Comparison of ENCODE assay signal across 15 cellular contexts in genomic region chr2:72035518-72036172, GRCh38.
DNase-seq lines count a peak whose midpoint lies in the region; ATAC-seq and TF ChIP-seq lines count a peak whose summit lies in the region.
"Had no signal": no experiment of that assay in that cellular context is flagged by ENCODE, and none has a peak within 500 bp of the region (broad histone marks: within the 10 kb centered on the region; RNA-seq: fewer than 3 reads in every experiment).

No MANE protein-coding gene starts in this region.

- DNase-seq in right atrium auricular region (ENCODE audit: low spot score) (peak; percentile 55), Right ventricle myocardium superior (no peak), WTC11 (ENCODE audit: low spot score) (no peak), fibroblast of pulmonary artery (ENCODE audit: low read depth) (peak; percentile 5), cerebellar cortex (ENCODE audit: low spot score) (no peak), caudate nucleus (lab: John Stamatoyannopoulos, UW) (no peak), NCI-H69 (lab: John Stamatoyannopoulos, UW) (no peak), T-helper 2 cell (no peak)
- DNase-seq: activated T-cell treated with anti-CD3 and anti-CD28 coated beads for 4 hours; NCI-H1930; stimulated activated CD4-positive, alpha-beta T cell treated with anti-CD3 and anti-CD28 coated beads, Interleukin-15, amount 100 ng/mL, for 24 hours; testis had no signal

- H3K4me3 ChIP-seq in right atrium auricular region = no peak overlapping the region
- H3K4me3 ChIP-seq in fibroblast of pulmonary artery (replicated peaks; ENCODE audit: low read depth, low read length) = no peak overlapping the region
- H3K4me3 ChIP-seq: gastroesophageal sphincter, GM12878, testis had no signal

- no peaks in the 10 kb centered on the region for H3K27me3 Mint-ChIP-seq in WTC11 (ENCODE audit: low read depth)
- H3K27me3 Mint-ChIP-seq: dendritic cell treated with granulocyte-macrophage colony-stimulating factor and Interleukin-4, amounts not matched to agents 40 ng/mL and 50 ng/mL, for 4 days had no signal

- intact Hi-C loops in Right ventricle myocardium superior (cut with DNase I) = no loop called here

- ATAC-seq in Right ventricle myocardium superior (ENCODE audit: poor library complexity) (no peak), WTC11 (no peak)
- ATAC-seq: gastroesophageal sphincter, GM12878 had no signal

- no peaks in the 10 kb centered on the region for H3K9me3 ChIP-seq in right atrium auricular region
- H3K9me3 ChIP-seq: gastroesophageal sphincter, testis had no signal

- H3K27ac ChIP-seq in right atrium auricular region (no peak overlapping the region), caudate nucleus (ENCODE audit: low read depth, low read length) (no peak overlapping the region)
- H3K27ac ChIP-seq: gastroesophageal sphincter, testis had no signal

- no peaks in the 10 kb centered on the region for H3K36me3 Mint-ChIP-seq in WTC11

- H3K4me3 Mint-ChIP-seq in WTC11 = no peak overlapping the region
- H3K4me3 Mint-ChIP-seq: dendritic cell treated with granulocyte-macrophage colony-stimulating factor and Interleukin-4, amounts not matched to agents 40 ng/mL and 50 ng/mL, for 4 days had no signal

- H3K4me1 Mint-ChIP-seq in WTC11 = 0 out of 2 replicates have a peak, but pooled peaks cover 3% of the 10 kb centered on the region

- no peaks in the 10 kb centered on the region; the same call in 1 of the 2 replicates for H3K9me3 Mint-ChIP-seq in WTC11
- H3K9me3 Mint-ChIP-seq: dendritic cell treated with granulocyte-macrophage colony-stimulating factor and Interleukin-4, amounts not matched to agents 40 ng/mL and 50 ng/mL, for 4 days had no signal

- no peaks in the 10 kb centered on the region for H3K27me3 ChIP-seq in right atrium auricular region
- H3K27me3 ChIP-seq: testis had no signal

- TF ChIP-seq CTCF in right atrium auricular region (IDR thresholded peaks at IDR 0.05) = no peak
- no peak for TF ChIP-seq CTCF in WTC11 (IDR thresholded peaks at IDR 0.05)
- TF ChIP-seq CTCF in fibroblast of pulmonary artery (IDR thresholded peaks at IDR 0.05; ENCODE audit: low read length, missing control alignments) = no peak

- no peaks in the 10 kb centered on the region for H3K36me3 ChIP-seq in right atrium auricular region
- H3K36me3 ChIP-seq: gastroesophageal sphincter had no signal

- POLR2A ChIA-PET in WTC11 (lab: Charles Lee) = no interaction called here

- H3K4me1 ChIP-seq in right atrium auricular region = no peaks in the 10 kb centered on the region
- H3K4me1 ChIP-seq: gastroesophageal sphincter, testis had no signal

- H3K27ac Mint-ChIP-seq in WTC11 = peak overlapping the region; percentile 57; the same call in 1 of the 2 replicates
- H3K27ac Mint-ChIP-seq: dendritic cell treated with granulocyte-macrophage colony-stimulating factor and Interleukin-4, amounts not matched to agents 40 ng/mL and 50 ng/mL, for 4 days had no signal

- CTCF ChIA-PET in WTC11 (lab: Charles Lee) = interaction anchor here (1.1 to 1.4 kb wide), 2 partner anchors 81 to 111 kb away, joined by 3 read pairs; no protein-coding TSS in a partner anchor

TF ChIP-seq in WTC11, 78 proteins besides CTCF, POLR2A, EP300 and RAD21:
- no peak for TF ChIP-seq GTF2I (CRISPR knock-in tag; conservative IDR thresholded peaks at IDR 0.05)
- TF ChIP-seq, protein P1, sequence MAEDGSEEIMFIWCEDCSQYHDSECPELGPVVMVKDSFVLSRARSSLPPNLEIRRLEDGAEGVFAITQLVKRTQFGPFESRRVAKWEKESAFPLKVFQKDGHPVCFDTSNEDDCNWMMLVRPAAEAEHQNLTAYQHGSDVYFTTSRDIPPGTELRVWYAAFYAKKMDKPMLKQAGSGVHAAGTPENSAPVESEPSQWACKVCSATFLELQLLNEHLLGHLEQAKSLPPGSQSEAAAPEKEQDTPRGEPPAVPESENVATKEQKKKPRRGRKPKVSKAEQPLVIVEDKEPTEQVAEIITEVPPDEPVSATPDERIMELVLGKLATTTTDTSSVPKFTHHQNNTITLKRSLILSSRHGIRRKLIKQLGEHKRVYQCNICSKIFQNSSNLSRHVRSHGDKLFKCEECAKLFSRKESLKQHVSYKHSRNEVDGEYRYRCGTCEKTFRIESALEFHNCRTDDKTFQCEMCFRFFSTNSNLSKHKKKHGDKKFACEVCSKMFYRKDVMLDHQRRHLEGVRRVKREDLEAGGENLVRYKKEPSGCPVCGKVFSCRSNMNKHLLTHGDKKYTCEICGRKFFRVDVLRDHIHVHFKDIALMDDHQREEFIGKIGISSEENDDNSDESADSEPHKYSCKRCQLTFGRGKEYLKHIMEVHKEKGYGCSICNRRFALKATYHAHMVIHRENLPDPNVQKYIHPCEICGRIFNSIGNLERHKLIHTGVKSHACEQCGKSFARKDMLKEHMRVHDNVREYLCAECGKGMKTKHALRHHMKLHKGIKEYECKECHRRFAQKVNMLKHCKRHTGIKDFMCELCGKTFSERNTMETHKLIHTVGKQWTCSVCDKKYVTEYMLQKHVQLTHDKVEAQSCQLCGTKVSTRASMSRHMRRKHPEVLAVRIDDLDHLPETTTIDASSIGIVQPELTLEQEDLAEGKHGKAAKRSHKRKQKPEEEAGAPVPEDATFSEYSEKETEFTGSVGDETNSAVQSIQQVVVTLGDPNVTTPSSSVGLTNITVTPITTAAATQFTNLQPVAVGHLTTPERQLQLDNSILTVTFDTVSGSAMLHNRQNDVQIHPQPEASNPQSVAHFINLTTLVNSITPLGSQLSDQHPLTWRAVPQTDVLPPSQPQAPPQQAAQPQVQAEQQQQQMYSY (CRISPR knock-in tag; IDR thresholded peaks at IDR 0.05) = no peak
- no peak for TF ChIP-seq ZNF219 (CRISPR knock-in tag; IDR thresholded peaks at IDR 0.05; ENCODE audit: borderline replicate concordance)
- no peak for TF ChIP-seq NR1H2 (CRISPR knock-in tag; IDR thresholded peaks at IDR 0.05)
- TF ChIP-seq KAT7 (CRISPR knock-in tag; IDR thresholded peaks at IDR 0.05; ENCODE audit: borderline replicate concordance) = no peak
- TF ChIP-seq, protein P2, sequence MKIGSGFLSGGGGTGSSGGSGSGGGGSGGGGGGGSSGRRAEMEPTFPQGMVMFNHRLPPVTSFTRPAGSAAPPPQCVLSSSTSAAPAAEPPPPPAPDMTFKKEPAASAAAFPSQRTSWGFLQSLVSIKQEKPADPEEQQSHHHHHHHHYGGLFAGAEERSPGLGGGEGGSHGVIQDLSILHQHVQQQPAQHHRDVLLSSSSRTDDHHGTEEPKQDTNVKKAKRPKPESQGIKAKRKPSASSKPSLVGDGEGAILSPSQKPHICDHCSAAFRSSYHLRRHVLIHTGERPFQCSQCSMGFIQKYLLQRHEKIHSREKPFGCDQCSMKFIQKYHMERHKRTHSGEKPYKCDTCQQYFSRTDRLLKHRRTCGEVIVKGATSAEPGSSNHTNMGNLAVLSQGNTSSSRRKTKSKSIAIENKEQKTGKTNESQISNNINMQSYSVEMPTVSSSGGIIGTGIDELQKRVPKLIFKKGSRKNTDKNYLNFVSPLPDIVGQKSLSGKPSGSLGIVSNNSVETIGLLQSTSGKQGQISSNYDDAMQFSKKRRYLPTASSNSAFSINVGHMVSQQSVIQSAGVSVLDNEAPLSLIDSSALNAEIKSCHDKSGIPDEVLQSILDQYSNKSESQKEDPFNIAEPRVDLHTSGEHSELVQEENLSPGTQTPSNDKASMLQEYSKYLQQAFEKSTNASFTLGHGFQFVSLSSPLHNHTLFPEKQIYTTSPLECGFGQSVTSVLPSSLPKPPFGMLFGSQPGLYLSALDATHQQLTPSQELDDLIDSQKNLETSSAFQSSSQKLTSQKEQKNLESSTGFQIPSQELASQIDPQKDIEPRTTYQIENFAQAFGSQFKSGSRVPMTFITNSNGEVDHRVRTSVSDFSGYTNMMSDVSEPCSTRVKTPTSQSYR (CRISPR knock-in tag; IDR thresholded peaks at IDR 0.05) = no peak
- no peak for TF ChIP-seq ETV6 (CRISPR knock-in tag; IDR thresholded peaks at IDR 0.05)
- no peak for TF ChIP-seq ZNF423 (CRISPR knock-in tag; IDR thresholded peaks at IDR 0.05)
- no peak for TF ChIP-seq ZNF138 (CRISPR knock-in tag; conservative IDR thresholded peaks at IDR 0.05)
- no peak for TF ChIP-seq ELF4 (CRISPR knock-in tag; IDR thresholded peaks at IDR 0.05; ENCODE audit: low read depth)
- no peak for TF ChIP-seq USF2 (CRISPR knock-in tag; IDR thresholded peaks at IDR 0.05)
- TF ChIP-seq CREB1 (CRISPR knock-in tag; IDR thresholded peaks at IDR 0.05) = no peak
- no peak for TF ChIP-seq ZNF263 (CRISPR knock-in tag; IDR thresholded peaks at IDR 0.05; ENCODE audit: low read depth)
- no peak for TF ChIP-seq SMAD4 (CRISPR knock-in tag; IDR thresholded peaks at IDR 0.05)

Comparison
In these comparisons a context has a peak if more than half of its experiments do, and no peak if none do; other contexts are left out.
1. DNase-seq: peak in right atrium auricular region (single experiment) and fibroblast of pulmonary artery (single experiment); none in Right ventricle myocardium superior (single experiment), WTC11 (single experiment), cerebellar cortex (single experiment), caudate nucleus (0 of 61), NCI-H69 (single experiment) and T-helper 2 cell (0 of 5).